Comparison of ENCODE assay signal across 35 cellular contexts in the genomic region with DNA sequence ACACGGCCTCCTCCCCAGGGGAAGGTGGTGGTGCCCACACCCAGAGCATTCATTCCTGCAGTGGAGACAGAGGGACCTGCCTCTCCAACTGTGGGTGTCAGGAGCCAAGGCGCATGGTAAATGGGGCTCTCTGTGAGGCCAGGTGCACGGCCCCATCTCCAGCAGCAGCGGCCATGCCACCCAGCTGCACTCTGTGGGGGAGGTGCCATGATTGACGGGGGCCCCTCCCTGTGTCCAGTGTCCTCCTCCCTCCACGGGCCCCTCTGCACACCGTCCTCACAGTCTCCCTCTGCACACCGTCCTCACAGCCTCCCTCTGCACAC.
"Had no signal": no experiment of that assay in that cellular context is flagged by ENCODE, and none has a peak within 500 bp of the region (broad histone marks: within the 10 kb centered on the region; RNA-seq: fewer than 3 reads in every experiment).

No MANE protein-coding gene starts in this region.

- H3K4me3 ChIP-seq: ascending aorta, Peyer's patch had no signal

- ATAC-seq: activated CD8-positive, alpha-beta memory T cell treated with anti-CD3 and anti-CD28 coated beads, Interleukin-2, amount 10 ng/mL, durations not matched to agents 7 days and 5 days; activated T-cell treated with anti-CD3 and anti-CD28 coated beads, Interleukin-2, amount 50 U/mL, for 72 hours; activated T-helper 17 cell treated with anti-CD3 and anti-CD28 coated beads, Interleukin-2, amount 50 U/mL, for 72 hours; PC-3; SK-N-SH treated with all-trans-retinoic acid at 6 μM for 48 hours had no signal

- H3K4me1 Mint-ChIP-seq: activated CD8-positive, alpha-beta memory T cell treated with anti-CD3 and anti-CD28 coated beads, Interleukin-2, amount 10 ng/mL, durations not matched to agents 7 days and 5 days; activated naive CD8-positive, alpha-beta T cell treated with anti-CD3 and anti-CD28 coated beads for 36 hours had no signal

- H3K9me3 ChIP-seq: ascending aorta, Peyer's patch had no signal

- DNase-seq: activated CD4-positive, alpha-beta memory T cell treated with anti-CD3 and anti-CD28 coated beads, Interleukin-2, amount 10 ng/mL, durations not matched to agents 7 days and 5 days; activated CD4-positive, alpha-beta T cell treated with anti-CD3 and anti-CD28 coated beads for 1 hour; activated CD4-positive, alpha-beta T cell treated with anti-CD3 and anti-CD28 coated beads for 48 hours; activated CD4-positive, CD25-positive, alpha-beta regulatory T cell; activated CD8-positive, alpha-beta memory T cell treated with anti-CD3 and anti-CD28 coated beads for 24 hours; activated CD8-positive, alpha-beta memory T cell treated with anti-CD3 and anti-CD28 coated beads, Interleukin-2, amount 10 ng/mL, durations not matched to agents 7 days and 5 days; activated CD8-positive, alpha-beta memory T cell treated with anti-CD3 and anti-CD28 coated beads, Interleukin-2, amount 50 U/mL, for 48 hours; activated effector memory CD4-positive, alpha-beta T cell treated with anti-CD3 and anti-CD28 coated beads, Interleukin-2, amount 50 U/mL, for 16 hours; activated naive CD4-positive, alpha-beta T cell; activated naive CD4-positive, alpha-beta T cell treated with anti-CD3 and anti-CD28 coated beads, Interleukin-2, amount 50 U/mL, for 16 hours; activated naive CD8-positive, alpha-beta T cell treated with anti-CD3 and anti-CD28 coated beads for 36 hours; activated T-cell treated with anti-CD3 and anti-CD28 coated beads, Interleukin-2, amount 50 U/mL, for 72 hours; amniotic stem cell; MM.1S; MV-4-11; NCI-H1092; NCI-H1436 treated with DMSO at 0.1 percent for 48 hours; NCI-H1694 treated with DMSO at 0.1 percent for 48 hours; NCI-H2029; NCI-H510A; NCI-H526; NCI-H748 treated with DMSO at 0.1 percent for 48 hours; NK-92 treated with Interleukin-12 subunit alpha and Interleukin-12 subunit beta, amount 100 ng/mL, for 24 hours; PC-3; Peyer's patch; RPMI8226; SIG-M5; T-helper 1 cell; T-helper 2 cell; T1000; WERI-Rb-1 had no signal

- H3K27me3 Mint-ChIP-seq: activated CD4-positive, alpha-beta memory T cell treated with anti-CD3 and anti-CD28 coated beads, Interleukin-2, amount 10 ng/mL, durations not matched to agents 7 days and 5 days; activated CD8-positive, alpha-beta memory T cell treated with anti-CD3 and anti-CD28 coated beads, Interleukin-2, amount 10 ng/mL, durations not matched to agents 7 days and 5 days; activated naive CD8-positive, alpha-beta T cell treated with anti-CD3 and anti-CD28 coated beads for 36 hours; activated T-helper 17 cell treated with anti-CD3 and anti-CD28 coated beads, Interleukin-2, amount 50 U/mL, for 72 hours had no signal

- H3K27ac ChIP-seq: ascending aorta, KMS-11, Peyer's patch, WERI-Rb-1 had no signal

- H3K9ac ChIP-seq: KMS-11 had no signal

- H3K9me3 Mint-ChIP-seq: activated CD4-positive, alpha-beta memory T cell treated with anti-CD3 and anti-CD28 coated beads, Interleukin-2, amount 10 ng/mL, durations not matched to agents 7 days and 5 days; activated naive CD8-positive, alpha-beta T cell treated with anti-CD3 and anti-CD28 coated beads for 36 hours; activated T-cell treated with anti-CD3 and anti-CD28 coated beads, Interleukin-2, amount 50 U/mL, for 72 hours; activated T-helper 17 cell treated with anti-CD3 and anti-CD28 coated beads, Interleukin-2, amount 50 U/mL, for 72 hours had no signal

- H3K4me3 Mint-ChIP-seq: activated CD4-positive, alpha-beta memory T cell treated with anti-CD3 and anti-CD28 coated beads, Interleukin-2, amount 10 ng/mL, durations not matched to agents 7 days and 5 days; activated CD8-positive, alpha-beta memory T cell treated with anti-CD3 and anti-CD28 coated beads, Interleukin-2, amount 10 ng/mL, durations not matched to agents 7 days and 5 days; activated naive CD8-positive, alpha-beta T cell treated with anti-CD3 and anti-CD28 coated beads for 36 hours; activated T-cell treated with anti-CD3 and anti-CD28 coated beads, Interleukin-2, amount 50 U/mL, for 72 hours; activated T-helper 17 cell treated with anti-CD3 and anti-CD28 coated beads, Interleukin-2, amount 50 U/mL, for 72 hours had no signal

- H3K27ac Mint-ChIP-seq: activated CD4-positive, alpha-beta memory T cell treated with anti-CD3 and anti-CD28 coated beads, Interleukin-2, amount 10 ng/mL, durations not matched to agents 7 days and 5 days; activated CD8-positive, alpha-beta memory T cell treated with anti-CD3 and anti-CD28 coated beads, Interleukin-2, amount 10 ng/mL, durations not matched to agents 7 days and 5 days; activated naive CD8-positive, alpha-beta T cell treated with anti-CD3 and anti-CD28 coated beads for 36 hours; activated T-cell treated with anti-CD3 and anti-CD28 coated beads, Interleukin-2, amount 50 U/mL, for 72 hours; activated T-helper 17 cell treated with anti-CD3 and anti-CD28 coated beads, Interleukin-2, amount 50 U/mL, for 72 hours had no signal

- H3K36me3 ChIP-seq: ascending aorta, Peyer's patch, WERI-Rb-1 had no signal

- H3K27me3 ChIP-seq: ascending aorta, Peyer's patch had no signal

- H3K36me3 Mint-ChIP-seq: activated CD8-positive, alpha-beta memory T cell treated with anti-CD3 and anti-CD28 coated beads, Interleukin-2, amount 10 ng/mL, durations not matched to agents 7 days and 5 days; activated naive CD8-positive, alpha-beta T cell treated with anti-CD3 and anti-CD28 coated beads for 36 hours had no signal

- H3K4me2 ChIP-seq: KMS-11 had no signal
